ENCODE assay signal across 8 cellular contexts in genomic region chr17:10844667-10845387, GRCh38. TPM values are rescaled to one million over a fixed set of nuclear protein-coding genes. Genes with fewer than 3 reads are reported as not detected.
DNase-seq lines count a peak whose midpoint lies in the region; ATAC-seq and TF ChIP-seq lines count a peak whose summit lies in the region.

No MANE protein-coding gene starts in this region.

- H3K4me1 ChIP-seq in right cardiac atrium (ENCODE audit: control insufficient read depth, insufficient read depth, low read length) (no peaks in the 10 kb centered on the region), urinary bladder (ENCODE audit: insufficient read depth) (no peaks in the 10 kb centered on the region)

- H3K36me3 Mint-ChIP-seq in T-helper 1 cell treated with Interleukin-12 subunit alpha and Interleukin-12 subunit beta and Interleukin-4 antibody, amounts not matched to agents 30 μg/mL and 1 μg/mL, for 36 hours (ENCODE audit: low read depth), result no peaks in the 10 kb centered on the region

- peak overlapping the region; percentile 67 for H3K4me3 ChIP-seq in right cardiac atrium (ENCODE audit: low read length)
- H3K4me3 ChIP-seq in urinary bladder (ENCODE audit: low read depth, low read length), result peak overlapping the region; percentile 20

- H3K4me3 Mint-ChIP-seq in T-helper 1 cell treated with Interleukin-12 subunit alpha and Interleukin-12 subunit beta and Interleukin-4 antibody, amounts not matched to agents 30 μg/mL and 1 μg/mL, for 36 hours, result peak overlapping the region; percentile 81

- no peak overlapping the region for H3K27ac Mint-ChIP-seq in T-helper 1 cell treated with Interleukin-12 subunit alpha and Interleukin-12 subunit beta and Interleukin-4 antibody, amounts not matched to agents 30 μg/mL and 1 μg/mL, for 36 hours

- H3K27me3 ChIP-seq in right cardiac atrium (ENCODE audit: control insufficient read depth, insufficient read depth), result no peaks in the 10 kb centered on the region

- no peaks in the 10 kb centered on the region for H3K9me3 Mint-ChIP-seq in T-helper 1 cell treated with Interleukin-12 subunit alpha and Interleukin-12 subunit beta and Interleukin-4 antibody, amounts not matched to agents 30 μg/mL and 1 μg/mL, for 36 hours

- H3K9me3 ChIP-seq in right cardiac atrium (ENCODE audit: control insufficient read depth, low read length), result no peaks in the 10 kb centered on the region

- intact Hi-C loops in right cardiac atrium (cut with DNase I), result loop anchor here (2.0 to 10.0 kb wide), 5 partner anchors 108 to 200 kb away; partner anchors contain the start of gene TMEM220 (in 1 of the 4)

- ATAC-seq in GM21423 (IDR thresholded peaks at IDR 0.05; ENCODE audit: unreplicated experiment) (peak; percentile 88), right cardiac atrium (peak; percentile 95)

- no peak for TF ChIP-seq EP300 in Ishikawa (IDR thresholded peaks at IDR 0.05; ENCODE audit: borderline replicate concordance)

- H3K27ac ChIP-seq in right cardiac atrium (ENCODE audit: low read length) (no peak overlapping the region), urinary bladder (ENCODE audit: low read depth) (no peak overlapping the region)

- WGBS in right cardiac atrium, result 5% methylated on average over 27 of the region's 27 CpGs
- WGBS in urinary bladder, result 3% methylated on average over 27 of the region's 27 CpGs

- no peaks in the 10 kb centered on the region for H3K36me3 ChIP-seq in urinary bladder (ENCODE audit: insufficient read depth)

- TF ChIP-seq RAD21 in Ishikawa (IDR thresholded peaks at IDR 0.05; ENCODE audit: low read depth), result peak; percentile 84

- peaks cover 11% of the 10 kb centered on the region for H3K27me3 Mint-ChIP-seq in T-helper 1 cell treated with Interleukin-12 subunit alpha and Interleukin-12 subunit beta and Interleukin-4 antibody, amounts not matched to agents 30 μg/mL and 1 μg/mL, for 36 hours (ENCODE audit: low read depth)

- DNase-seq in D341Med (ENCODE audit: low spot score) (peak; percentile 79), amygdala (lab: John Stamatoyannopoulos, UW) (peak in 46 of 56 donors; percentile 8 to 69 (median 36)), right cardiac atrium (peak; percentile 78 to 90 (median 86)), pulmonary artery endothelial cell (ENCODE audit: low read depth, low spot score) (peak; percentile 17)

- peaks cover 5% of the 10 kb centered on the region for H3K4me1 Mint-ChIP-seq in T-helper 1 cell treated with Interleukin-12 subunit alpha and Interleukin-12 subunit beta and Interleukin-4 antibody, amounts not matched to agents 30 μg/mL and 1 μg/mL, for 36 hours (ENCODE audit: low read depth)

TF ChIP-seq in Ishikawa, 13 proteins besides CTCF, POLR2A, EP300 and RAD21:
- TF ChIP-seq FOXM1 (IDR thresholded peaks at IDR 0.05; ENCODE audit: borderline replicate concordance, low read depth) (no peak), TCF12 (IDR thresholded peaks at IDR 0.05; ENCODE audit: low read depth) (no peak), TEAD4 (IDR thresholded peaks at IDR 0.05) (no peak)
- TF ChIP-seq, protein P1, sequence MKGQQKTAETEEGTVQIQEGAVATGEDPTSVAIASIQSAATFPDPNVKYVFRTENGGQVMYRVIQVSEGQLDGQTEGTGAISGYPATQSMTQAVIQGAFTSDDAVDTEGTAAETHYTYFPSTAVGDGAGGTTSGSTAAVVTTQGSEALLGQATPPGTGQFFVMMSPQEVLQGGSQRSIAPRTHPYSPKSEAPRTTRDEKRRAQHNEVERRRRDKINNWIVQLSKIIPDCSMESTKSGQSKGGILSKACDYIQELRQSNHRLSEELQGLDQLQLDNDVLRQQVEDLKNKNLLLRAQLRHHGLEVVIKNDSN (IDR thresholded peaks at IDR 0.05), result no peak
TF ChIP-seq in Ishikawa: peak in this region for 0.

RNA-seq across cellular contexts. Expression of gene PIRT, which starts 6.9 kb away (rescaled TPM):
- under 1 TPM in 1 of 4 donors, not detected in 3; 0.11 TPM for total RNA-seq in right cardiac atrium
- polyA plus RNA-seq in right cardiac atrium, result 0.02 TPM
- not detected in 2 replicates for total RNA-seq in pulmonary artery endothelial cell
- total RNA-seq in urinary bladder, result 1.9 TPM
- 1.9 TPM for polyA plus RNA-seq in urinary bladder

RNA-seq across cellular contexts. Expression of gene TMEM238L, which starts 40.9 kb away (rescaled TPM):
- total RNA-seq in right cardiac atrium, result not detected
- not detected for polyA plus RNA-seq in right cardiac atrium
- total RNA-seq in pulmonary artery endothelial cell, result not detected in 2 replicates
- 4.1 TPM for total RNA-seq in urinary bladder
- 1.8 TPM for polyA plus RNA-seq in urinary bladder

Comparison
In these comparisons a context has a peak if more than half of its experiments do, and no peak if none do; other contexts are left out.
1. DNase-seq: peak in every context shown above with its lines; median percentile 86 in right cardiac atrium; 79 in D341Med; 36 in amygdala; 17 in pulmonary artery endothelial cell.